In genomic region chr18:55328301-55328700, GRCh38 we compare ENCODE assay signal across 9 cellular contexts.
A peak's percentile ranks its signal among the peaks of the same experiment; 100 is the strongest.
DNase-seq lines count a peak whose midpoint lies in the region; ATAC-seq, FAIRE-seq and TF ChIP-seq lines count a peak whose summit lies in the region.
"Had no signal": no experiment of that assay in that cellular context is flagged by ENCODE, and none has a peak within 500 bp of the region (broad histone marks: within the 10 kb centered on the region; RNA-seq: fewer than 3 reads in every experiment).

No MANE protein-coding gene starts in this region.

- ATAC-seq in HepG2 (no peak), lower lobe of right lung (no peak), HG03521 (IDR thresholded peaks at IDR 0.05; ENCODE audit: unreplicated experiment) (no peak)

- 51% methylated on average over 4 of the region's 4 CpGs for WGBS in liver
- WGBS in HepG2 (ENCODE audit: low lambda C conversion rate): under 1% methylated on average over 4 of the region's 4 CpGs

- H3K4me2 ChIP-seq in HepG2 (ENCODE audit: low read depth, low read length): no peak overlapping the region

- H3K27ac ChIP-seq in liver (ENCODE audit: low read depth in 1 of 2, low read length in 2 of 2) (peak overlapping the region in 1 of 2 donors; percentile 43), HepG2 (ENCODE audit: extremely low read length, insufficient read depth, low read length) (no peak overlapping the region), lower lobe of right lung (peak overlapping the region; percentile 16)

- no peak for DNase-seq in HepG2 (ENCODE audit: low spot score)
- DNase-seq in bronchial epithelial cell (ENCODE audit: low read depth): peak; percentile 25
- no peak for DNase-seq in lower lobe of right lung
- DNase-seq in activated naive CD4-positive, alpha-beta T cell (lab: John Stamatoyannopoulos, UW): no peak
- no peak for DNase-seq in T1000 (lab: John Stamatoyannopoulos, UW)
- DNase-seq in hippocampal formation (lab: John Stamatoyannopoulos, UW): no peak
- DNase-seq: activated gamma-delta T cell treated with Interleukin-2 at 50 U/mL for 16 hours had no signal

- no TSS peak for BruUV-seq in HepG2 (replicated peaks; lab: Mats Ljungman, UMichigan)

- H3K27me3 ChIP-seq in liver (ENCODE audit: control insufficient read depth in 4 of 4, insufficient read depth in 4 of 4, low read length in 3 of 4) (peaks cover 0 to 3% (median 0%) of the 10 kb centered on the region in 4 donors), HepG2 (ENCODE audit: control insufficient read depth in 1 of 2, insufficient read depth in 2 of 2, low read length in 2 of 2) (no peaks in the 10 kb centered on the region), bronchial epithelial cell (ENCODE audit: control insufficient read depth, insufficient read depth, low read length) (no peaks in the 10 kb centered on the region), lower lobe of right lung (ENCODE audit: low read depth) (no peaks in the 10 kb centered on the region)

- FAIRE-seq in HepG2 (lab: Jason Lieb, UNC) (no peak), bronchial epithelial cell (lab: Jason Lieb, UNC) (no peak)

- H3K79me2 ChIP-seq in HepG2 (ENCODE audit: insufficient read depth, low read length): no peaks in the 10 kb centered on the region

- intact Hi-C loops in HepG2 (cut with micrococcal nuclease; ENCODE audit: unreplicated experiment): no loop called here
- intact Hi-C loops in lower lobe of right lung (cut with DNase I): no loop called here

- TF ChIP-seq POLR2A in HepG2 (IDR thresholded peaks at IDR 0.05; ENCODE audit: insufficient read depth in 1 of 2, low read depth in 2 of 2, low read length in 2 of 2): no peak

- H3K36me3 ChIP-seq in liver (ENCODE audit: control insufficient read depth in 4 of 4, insufficient read depth in 3 of 4, low read depth in 1 of 4, low read length in 3 of 4): no peaks in the 10 kb centered on the region
- no peaks in the 10 kb centered on the region for H3K36me3 ChIP-seq in HepG2 (replicated peaks in 1 of 2; ENCODE audit: control insufficient read depth in 1 of 2, insufficient read depth in 2 of 2, low read length in 2 of 2)
- H3K36me3 ChIP-seq in bronchial epithelial cell (ENCODE audit: control insufficient read depth, insufficient read depth, low read length): no peaks in the 10 kb centered on the region
- no peaks in the 10 kb centered on the region for H3K36me3 ChIP-seq in lower lobe of right lung

- no peaks in the 10 kb centered on the region for H4K20me1 ChIP-seq in HepG2 (ENCODE audit: insufficient read depth, low read length)

- POLR2A ChIA-PET in HepG2 (lab: Yijun Ruan, JAX): no interaction called here

- TF ChIP-seq RAD21 in liver (IDR thresholded peaks at IDR 0.05): no peak
- TF ChIP-seq RAD21 in HepG2 (CRISPR knock-in tag; IDR thresholded peaks at IDR 0.05): no peak

- no peak for TF ChIP-seq EP300 in HepG2 (IDR thresholded peaks at IDR 0.05; ENCODE audit: low read depth in 2 of 2, low read length in 2 of 2)
- TF ChIP-seq EP300 in HepG2 (CRISPR knock-in tag; IDR thresholded peaks at IDR 0.05; ENCODE audit: borderline replicate concordance): no peak

- TF ChIP-seq CTCF in liver (IDR thresholded peaks at IDR 0.05; ENCODE audit: low read depth, low read length, missing input control) (no peak), HepG2 (CRISPR knock-in tag; IDR thresholded peaks at IDR 0.05) (no peak), bronchial epithelial cell (IDR thresholded peaks at IDR 0.05; ENCODE audit: insufficient read depth, low read length, severe bottlenecking) (no peak), lower lobe of right lung (IDR thresholded peaks at IDR 0.05) (no peak)

- CTCF ChIA-PET in HepG2 (lab: Yijun Ruan, JAX; ENCODE audit: low intra/inter-chr PET ratio, low total read pairs): no interaction called here

- in situ Hi-C loops in HepG2 (cut with HindIII; ENCODE audit: extremely low pct_ligation_motif_present, low pct_unique_long_range_greater_than_20kb): no loop called here

- no peaks in the 10 kb centered on the region for H3K9me3 ChIP-seq in liver (ENCODE audit: control insufficient read depth in 4 of 4, low read length in 3 of 4)
- no peaks in the 10 kb centered on the region for H3K9me3 ChIP-seq in HepG2 (ENCODE audit: low read length)
- no peaks in the 10 kb centered on the region for H3K9me3 ChIP-seq in lower lobe of right lung

- H3K4me1 ChIP-seq in liver (ENCODE audit: control insufficient read depth in 4 of 4, insufficient read depth in 4 of 4, low read length in 3 of 4) (peaks cover 0 to 4% (median 0%) of the 10 kb centered on the region in 4 donors), HepG2 (ENCODE audit: insufficient read depth, low read length) (no peaks in the 10 kb centered on the region), lower lobe of right lung (peaks cover 36% of the 10 kb centered on the region)

- H3K4me3 ChIP-seq in liver (ENCODE audit: low read depth in 1 of 3, low read length in 3 of 3) (no peak overlapping the region), HepG2 (replicated peaks in 1 of 3; ENCODE audit: insufficient read depth in 1 of 3, low read depth in 2 of 3, low read length in 3 of 3) (no peak overlapping the region), bronchial epithelial cell (ENCODE audit: low read depth, low read length) (no peak overlapping the region), lower lobe of right lung (no peak overlapping the region)

- no peak overlapping the region for H2AFZ ChIP-seq in HepG2 (ENCODE audit: low read length)

- H3K9ac ChIP-seq in liver (ENCODE audit: low read depth in 1 of 2, low read length in 2 of 2): no peak overlapping the region
- no peak overlapping the region for H3K9ac ChIP-seq in HepG2 (ENCODE audit: insufficient read depth, low read depth, low read length)

TF ChIP-seq in liver, 16 proteins besides CTCF, POLR2A, EP300 and RAD21:
- TF ChIP-seq YY1 (IDR thresholded peaks at IDR 0.05) (peak; percentile 19), HNF4G (IDR thresholded peaks at IDR 0.05) (no peak)
TF ChIP-seq in liver: peak in this region for 1.

TF ChIP-seq in HepG2, 621 proteins besides CTCF, POLR2A, EP300 and RAD21:
- no peak for TF ChIP-seq ZNF598 (CRISPR knock-in tag; IDR thresholded peaks at IDR 0.05; ENCODE audit: borderline replicate concordance)
- no peak for TF ChIP-seq ZSCAN9 (CRISPR knock-in tag; IDR thresholded peaks at IDR 0.05; ENCODE audit: borderline replicate concordance)
- TF ChIP-seq RBM39 (IDR thresholded peaks at IDR 0.05; ENCODE audit: low read depth, low read length, poor library complexity, severe bottlenecking): no peak
- no peak for TF ChIP-seq ZBTB42 (CRISPR knock-in tag; IDR thresholded peaks at IDR 0.05)
- TF ChIP-seq CENPT (CRISPR knock-in tag; IDR thresholded peaks at IDR 0.05; ENCODE audit: low read depth): no peak
- TF ChIP-seq ZFP37 (CRISPR knock-in tag; IDR thresholded peaks at IDR 0.05; ENCODE audit: borderline replicate concordance): no peak
- no peak for TF ChIP-seq FOXO1 (CRISPR knock-in tag; IDR thresholded peaks at IDR 0.05)
- TF ChIP-seq SALL2 (CRISPR knock-in tag; IDR thresholded peaks at IDR 0.05): no peak
- TF ChIP-seq MEIS1 (CRISPR knock-in tag; IDR thresholded peaks at IDR 0.05; ENCODE audit: borderline replicate concordance): no peak
TF ChIP-seq in HepG2: peak in this region for 0.
